17 cellular contexts compared by ENCODE assay signal in the genomic region with DNA sequence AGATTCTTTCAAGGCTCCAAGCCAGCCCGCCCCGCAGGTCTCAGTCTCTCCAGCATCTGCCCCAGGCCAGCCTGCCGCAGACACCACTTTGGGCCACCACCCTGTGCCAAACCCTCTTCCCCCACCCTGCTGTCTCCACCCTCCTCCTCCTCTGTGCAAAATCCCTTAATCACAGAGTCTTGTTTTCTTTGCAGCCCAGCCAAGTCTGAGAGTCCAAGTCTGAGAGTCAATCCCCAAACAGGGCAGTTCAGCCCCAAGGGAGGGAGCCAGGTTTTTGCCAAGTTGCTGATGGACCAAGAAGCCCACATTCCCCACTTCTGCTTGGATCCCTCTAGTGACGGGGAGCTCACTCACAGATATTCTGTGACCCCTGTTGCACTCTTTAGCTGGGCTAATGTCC. TPM values are rescaled to one million over a fixed set of nuclear protein-coding genes. Genes with fewer than 3 reads are reported as not detected.
DNase-seq lines count a peak whose midpoint lies in the region; ATAC-seq, FAIRE-seq and TF ChIP-seq lines count a peak whose summit lies in the region.
"Had no signal": no experiment of that assay in that cellular context is flagged by ENCODE, and none has a peak within 500 bp of the region (broad histone marks: within the 10 kb centered on the region; RNA-seq: fewer than 3 reads in every experiment).

No MANE protein-coding gene starts in this region.

- DNase-seq in EH (ENCODE audit: low read depth) (peak; percentile 69), K562 (ENCODE audit: extremely low read depth in 1 of 4, low spot score in 3 of 4) (no peak), left cardiac atrium (peak; percentile 71), OCI-M2 (lab: John Stamatoyannopoulos, UW; ENCODE audit: unreplicated experiment) (no peak), HTR-8/SVneo (ENCODE audit: insufficient read length, low spot score) (no peak)
- DNase-seq in stimulated activated CD4-positive, alpha-beta T cell treated with anti-CD3 and anti-CD28 coated beads, Interleukin-1b, Interleukin-23, amount 100 ng/mL, for 48 hours = no peak
- DNase-seq: activated CD4-positive, CD25-positive, alpha-beta regulatory T cell treated with anti-CD3 and anti-CD28 coated beads, Interleukin-2, amount 50 U/mL, for 72 hours; activated CD8-positive, alpha-beta memory T cell treated with anti-CD3 and anti-CD28 coated beads, Interleukin-2, amount 50 U/mL, for 4 hours; MM.1S; NCI-H2107; stimulated activated CD4-positive, alpha-beta T cell treated with anti-CD3 and anti-CD28 coated beads, Interleukin-12 subunit alpha, Interleukin-12 subunit beta, amount 100 ng/mL, for 4 hours; T-helper 2 cell had no signal

- H3K36me3 ChIP-seq in K562 (ENCODE audit: control insufficient read depth, insufficient read depth, low read length) = no peaks in the 10 kb centered on the region
- H3K36me3 ChIP-seq in skeletal muscle satellite cell (ENCODE audit: insufficient read depth, low read length) = no peaks in the 10 kb centered on the region

- no peak overlapping the region for H2AFZ ChIP-seq in K562 (ENCODE audit: low read depth, low read length)

- no peak overlapping the region for H3K4me2 ChIP-seq in K562 (ENCODE audit: insufficient read depth, low read length)
- peak overlapping the region; percentile 16 for H3K4me2 ChIP-seq in skeletal muscle satellite cell (ENCODE audit: low read length)

- no peaks in the 10 kb centered on the region for H3K79me2 ChIP-seq in K562 (ENCODE audit: control insufficient read depth, insufficient read depth, low read length)

- TF ChIP-seq POLR2A in K562 (conservative IDR thresholded peaks at IDR 0.05) = no peak

- FAIRE-seq in K562 (lab: Jason Lieb, UNC) (no peak), HTR-8/SVneo (lab: Jason Lieb, UNC) (no peak)

- no TSS peak for BruUV-seq in K562 (replicated peaks; lab: Mats Ljungman, UMichigan)

- peaks cover 8 to 44% of the 10 kb centered on the region in 2 experiments; a peak in 4 of 5 replicates for H3K27me3 ChIP-seq in K562 (ENCODE audit: control insufficient read depth in 2 of 2, insufficient read depth in 2 of 2, low read length in 2 of 2)
- no peaks in the 10 kb centered on the region for H3K27me3 ChIP-seq in skeletal muscle satellite cell (ENCODE audit: control insufficient read depth, insufficient read depth, low read length)
- H3K27me3 ChIP-seq: BLaER1 treated with 17β-estradiol and CSF1 and Interleukin-3, amounts not matched to agents 10 nM and 100 nM had no signal

- POLR2A ChIA-PET in K562 (lab: Yijun Ruan, JAX) = no interaction called here

- no peak for TF ChIP-seq CTCF in K562 (IDR thresholded peaks at IDR 0.05 in 2 of 3, conservative IDR thresholded peaks at IDR 0.05 in 1 of 3; ENCODE audit: insufficient read depth in 2 of 3, low read depth in 1 of 3, low read length in 3 of 3)

- H3K27ac ChIP-seq in K562 (ENCODE audit: extremely low read depth, low read depth, low read length) = no peak overlapping the region

- no peaks in the 10 kb centered on the region for H4K20me1 ChIP-seq in K562 (replicated peaks; ENCODE audit: control insufficient read depth, insufficient read depth, low read length)

- H3K9me3 ChIP-seq in K562 (replicated peaks; ENCODE audit: control insufficient read depth, insufficient read depth, low read depth, low read length) = no peaks in the 10 kb centered on the region
- H3K9me3 ChIP-seq in skeletal muscle satellite cell (replicated peaks; ENCODE audit: low read length) = peaks cover 6% of the 10 kb centered on the region

- H3K4me3 ChIP-seq in K562 = no peak overlapping the region
- H3K4me3 ChIP-seq in skeletal muscle satellite cell (ENCODE audit: low read length) = no peak overlapping the region

- TF ChIP-seq EP300 in K562 (IDR thresholded peaks at IDR 0.05; ENCODE audit: low read length) = no peak

- in situ Hi-C loops in K562 (cut with MboI) = no loop called here

- H3K4me1 ChIP-seq in K562 (replicated peaks in 1 of 2; ENCODE audit: control insufficient read depth in 2 of 2, insufficient read depth in 2 of 2, low read length in 2 of 2) = peaks cover 6 to 29% of the 10 kb centered on the region in 2 experiments; a peak in 3 of 5 replicates
- H3K4me1 ChIP-seq in skeletal muscle satellite cell (ENCODE audit: control insufficient read depth, insufficient read depth, low read length) = peaks cover 44% of the 10 kb centered on the region

- WGBS in K562 (ENCODE audit: insufficient coverage, low coverage, missing lambda C conversion rate) = 45% methylated on average over 4 of the region's 4 CpGs

- CTCF ChIA-PET in K562 (lab: Yijun Ruan, JAX; ENCODE audit: low intra/inter-chr PET ratio) = no interaction called here

- no peak for ATAC-seq in K562
- peak; percentile 58 to 65 for ATAC-seq in left cardiac atrium
- no peak for ATAC-seq in HG02973 (IDR thresholded peaks at IDR 0.05; ENCODE audit: unreplicated experiment)
- ATAC-seq: esophagus mucosa had no signal

- intact Hi-C loops in K562 (cut with micrococcal nuclease) (no loop called here), left cardiac atrium (cut with DNase I) (no loop called here)

- TF ChIP-seq RAD21 in K562 (CRISPR knock-in tag; conservative IDR thresholded peaks at IDR 0.05 in 1 of 2, IDR thresholded peaks at IDR 0.05 in 1 of 2) = no peak

- no peak overlapping the region for H3K9ac ChIP-seq in K562 (ENCODE audit: insufficient read depth in 1 of 2, low read depth in 2 of 2, low read length in 2 of 2)
- no peak overlapping the region for H3K9ac ChIP-seq in skeletal muscle satellite cell (ENCODE audit: low read depth, low read length)

- no peaks in the 10 kb centered on the region for H3K9me1 ChIP-seq in K562 (ENCODE audit: control insufficient read depth, insufficient read depth, low read length)

TF ChIP-seq in K562, 482 proteins besides CTCF, POLR2A, EP300 and RAD21 (continues in another document):
- no peak for TF ChIP-seq ATF7 (IDR thresholded peaks at IDR 0.05)

RNA-seq across cellular contexts. Expression of a gene that starts 3.1 kb away (rescaled TPM):
- total RNA-seq in K562 (2011; cell fraction: chromatin; rRNA removed; ENCODE audit: low replicate concordance) = 2.3 and 5.9 TPM in 2 replicates
- 2.6 and 5.5 TPM in 2 replicates for total RNA-seq in K562 (2011; cell fraction: nucleolus; rRNA removed)
- total RNA-seq in K562 (2011; cell fraction: nucleoplasm; rRNA removed) = 2.8 and 3.6 TPM in 2 replicates
- total RNA-seq in K562 (2014; rRNA removed) (0.33 and 0.41 TPM in 2 replicates), K562 (2014; rRNA removed; fragmentation: Illumina TruSeq; extraction: Trizol) (not detected in 2 replicates), K562 (2015; rRNA removed; fragmentation: Illumina TruSeq; extraction: Trizol) (0.30 and 0.33 TPM in 2 replicates), K562 (2021) (0.29 and 1.2 TPM in 2 replicates), left cardiac atrium (10 to 100 TPM; 10.8 to 12.4 TPM)
- polyA plus RNA-seq in K562 (2011; rRNA removed) (0.28 and 0.57 TPM in 2 replicates), K562 (2014; fragmentation: Illumina TruSeq; extraction: Trizol) (0.30 TPM in 1 of 2 replicates, not detected in the other), K562 (2014; fragmentation: Nextera tagmentation; extraction: Ambion mirVana) (not detected), K562 (2014; rRNA removed) (0.84 and 1.8 TPM in 2 replicates)
- 0.72 and 1.2 TPM in 2 replicates for polyA plus RNA-seq in K562 (2011; cell fraction: cytosol; rRNA removed)
- 3.7 and 14.1 TPM in 2 replicates for polyA plus RNA-seq in K562 (2011; cell fraction: nucleus; rRNA removed)
- polyA plus RNA-seq in K562 (2012) = 0.76 and 1.1 TPM in 2 replicates
- 0.30 and 0.53 TPM in 2 replicates for polyA minus RNA-seq in K562 (2011; rRNA and poly(A)+ RNA removed)
- 1.4 TPM in 1 of 2 replicates, not detected in the other for polyA minus RNA-seq in K562 (2011; cell fraction: cytosol; rRNA and poly(A)+ RNA removed)
- 1.8 and 6.3 TPM in 2 replicates for polyA minus RNA-seq in K562 (2011; cell fraction: nucleus; rRNA and poly(A)+ RNA removed)
- total RNA-seq in skeletal muscle satellite cell (2012; rRNA removed) = 1.3 and 3.1 TPM in 2 replicates

RNA-seq across cellular contexts. Expression of a gene that starts 23.0 kb away (rescaled TPM):
- not detected in 2 replicates for total RNA-seq in K562 (2011; cell fraction: chromatin; rRNA removed; ENCODE audit: low replicate concordance)
- total RNA-seq in K562 (2011; cell fraction: nucleolus; rRNA removed) = not detected in 2 replicates
- not detected in 2 replicates for total RNA-seq in K562 (2011; cell fraction: nucleoplasm; rRNA removed)
- not detected in 2 replicates for total RNA-seq in K562 (2014; rRNA removed)
- not detected in 2 replicates for total RNA-seq in K562 (2014; rRNA removed; fragmentation: Illumina TruSeq; extraction: Trizol)
- total RNA-seq in K562 (2015; rRNA removed; fragmentation: Illumina TruSeq; extraction: Trizol) = not detected in 2 replicates
- total RNA-seq in K562 (2021) = not detected in 2 replicates
- polyA plus RNA-seq in K562 (2011; rRNA removed) = not detected in 2 replicates
- polyA plus RNA-seq in K562 (2011; cell fraction: cytosol; rRNA removed) = not detected in 2 replicates
- not detected in 2 replicates for polyA plus RNA-seq in K562 (2011; cell fraction: nucleus; rRNA removed)
- not detected in 2 replicates for polyA plus RNA-seq in K562 (2012)
- polyA plus RNA-seq in K562 (2014; fragmentation: Illumina TruSeq; extraction: Trizol) = not detected in 2 replicates
- polyA plus RNA-seq in K562 (2014; fragmentation: Nextera tagmentation; extraction: Ambion mirVana) = not detected
- not detected in 2 replicates for polyA plus RNA-seq in K562 (2014; rRNA removed)
- polyA minus RNA-seq in K562 (2011; rRNA and poly(A)+ RNA removed) = not detected in 2 replicates
- polyA minus RNA-seq in K562 (2011; cell fraction: cytosol; rRNA and poly(A)+ RNA removed) = not detected in 2 replicates
- not detected in 2 replicates for polyA minus RNA-seq in K562 (2011; cell fraction: nucleus; rRNA and poly(A)+ RNA removed)
- total RNA-seq in left cardiac atrium = not detected
- not detected in 2 replicates for total RNA-seq in skeletal muscle satellite cell (2012; rRNA removed)
- total RNA-seq: esophagus mucosa, omental fat pad had no signal

RNA-seq across cellular contexts. Expression of a gene that starts 30.1 kb away (rescaled TPM):
- 5.4 and 19.9 TPM in 2 replicates for total RNA-seq in K562 (2011; cell fraction: chromatin; rRNA removed; ENCODE audit: low replicate concordance)
- 7.4 and 10.8 TPM in 2 replicates for total RNA-seq in K562 (2011; cell fraction: nucleolus; rRNA removed)
- 7.2 and 14.7 TPM in 2 replicates for total RNA-seq in K562 (2011; cell fraction: nucleoplasm; rRNA removed)
- 2.0 and 5.7 TPM in 2 replicates for total RNA-seq in K562 (2014; rRNA removed)
- 2.6 and 2.8 TPM in 2 replicates for total RNA-seq in K562 (2014; rRNA removed; fragmentation: Illumina TruSeq; extraction: Trizol)
- total RNA-seq in K562 (2015; rRNA removed; fragmentation: Illumina TruSeq; extraction: Trizol) = 8.1 and 9.4 TPM in 2 replicates
- total RNA-seq in K562 (2021) = 4.5 and 6.0 TPM in 2 replicates
- polyA plus RNA-seq in K562 (2011; rRNA removed) = 3.5 and 8.1 TPM in 2 replicates
- 4.3 and 17.3 TPM in 2 replicates for polyA plus RNA-seq in K562 (2011; cell fraction: cytosol; rRNA removed)
- 5.6 and 11.4 TPM in 2 replicates for polyA plus RNA-seq in K562 (2011; cell fraction: nucleus; rRNA removed)
- polyA plus RNA-seq in K562 (2012) = 10.8 and 26.9 TPM in 2 replicates
- polyA plus RNA-seq in K562 (2014; fragmentation: Illumina TruSeq; extraction: Trizol) = 5.3 and 5.6 TPM in 2 replicates
- polyA plus RNA-seq in K562 (2014; fragmentation: Nextera tagmentation; extraction: Ambion mirVana) = under 1 TPM; 0.78 to 0.82 TPM
- 3.0 and 4.3 TPM in 2 replicates for polyA plus RNA-seq in K562 (2014; rRNA removed)
- 3.7 and 10.6 TPM in 2 replicates for polyA minus RNA-seq in K562 (2011; rRNA and poly(A)+ RNA removed)
- polyA minus RNA-seq in K562 (2011; cell fraction: cytosol; rRNA and poly(A)+ RNA removed) = 5.9 and 10.6 TPM in 2 replicates
- 6.1 and 9.4 TPM in 2 replicates for polyA minus RNA-seq in K562 (2011; cell fraction: nucleus; rRNA and poly(A)+ RNA removed)
- 10 to 100 TPM; 13.2 to 19.5 TPM for total RNA-seq in left cardiac atrium
- under 0.01 and 0.22 TPM in 2 replicates for total RNA-seq in skeletal muscle satellite cell (2012; rRNA removed)

Comparison
In these comparisons a context has a peak if more than half of its experiments do, and no peak if none do; other contexts are left out.
1. DNase-seq: peak in EH (single experiment) and left cardiac atrium (single experiment); none in K562 (0 of 4), stimulated activated CD4-positive, alpha-beta T cell treated with anti-CD3 and anti-CD28 coated beads, Interleukin-1b, Interleukin-23, amount 100 ng/mL, for 48 hours (single experiment), OCI-M2 (single experiment) and HTR-8/SVneo (single experiment).
2. ATAC-seq: peak in left cardiac atrium (2 of 2); none in K562 (single experiment) and HG02973 (single experiment).